Comparison of ENCODE assay signal across 1 cellular context in the genomic region with DNA sequence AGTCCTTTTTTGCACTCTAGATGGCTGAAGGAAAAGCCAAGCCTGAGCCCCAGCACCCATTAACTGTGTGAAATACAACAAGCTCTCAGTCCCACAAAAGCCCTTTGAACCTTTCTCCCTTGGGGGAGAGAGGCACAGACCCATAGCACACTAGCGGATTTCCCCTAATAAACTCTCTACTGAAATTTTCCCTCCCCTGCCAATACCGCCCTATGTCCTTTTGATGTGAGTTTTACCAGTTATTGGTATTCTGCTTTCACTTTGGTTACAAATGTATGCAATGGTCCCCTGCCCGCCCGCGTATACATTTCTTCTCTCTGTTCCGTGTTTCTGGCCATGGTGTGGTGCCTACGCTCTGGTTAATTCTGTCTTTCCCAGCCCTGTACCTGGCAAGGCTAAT.
A peak's percentile ranks its signal among the peaks of the same experiment; 100 is the strongest.
TF ChIP-seq lines count a peak whose summit lies in the region.

No MANE protein-coding gene starts in this region.

TF ChIP-seq in GM12878, 131 proteins besides CTCF, POLR2A, EP300 and RAD21 (continued from another document):
- TF ChIP-seq, protein P1, sequence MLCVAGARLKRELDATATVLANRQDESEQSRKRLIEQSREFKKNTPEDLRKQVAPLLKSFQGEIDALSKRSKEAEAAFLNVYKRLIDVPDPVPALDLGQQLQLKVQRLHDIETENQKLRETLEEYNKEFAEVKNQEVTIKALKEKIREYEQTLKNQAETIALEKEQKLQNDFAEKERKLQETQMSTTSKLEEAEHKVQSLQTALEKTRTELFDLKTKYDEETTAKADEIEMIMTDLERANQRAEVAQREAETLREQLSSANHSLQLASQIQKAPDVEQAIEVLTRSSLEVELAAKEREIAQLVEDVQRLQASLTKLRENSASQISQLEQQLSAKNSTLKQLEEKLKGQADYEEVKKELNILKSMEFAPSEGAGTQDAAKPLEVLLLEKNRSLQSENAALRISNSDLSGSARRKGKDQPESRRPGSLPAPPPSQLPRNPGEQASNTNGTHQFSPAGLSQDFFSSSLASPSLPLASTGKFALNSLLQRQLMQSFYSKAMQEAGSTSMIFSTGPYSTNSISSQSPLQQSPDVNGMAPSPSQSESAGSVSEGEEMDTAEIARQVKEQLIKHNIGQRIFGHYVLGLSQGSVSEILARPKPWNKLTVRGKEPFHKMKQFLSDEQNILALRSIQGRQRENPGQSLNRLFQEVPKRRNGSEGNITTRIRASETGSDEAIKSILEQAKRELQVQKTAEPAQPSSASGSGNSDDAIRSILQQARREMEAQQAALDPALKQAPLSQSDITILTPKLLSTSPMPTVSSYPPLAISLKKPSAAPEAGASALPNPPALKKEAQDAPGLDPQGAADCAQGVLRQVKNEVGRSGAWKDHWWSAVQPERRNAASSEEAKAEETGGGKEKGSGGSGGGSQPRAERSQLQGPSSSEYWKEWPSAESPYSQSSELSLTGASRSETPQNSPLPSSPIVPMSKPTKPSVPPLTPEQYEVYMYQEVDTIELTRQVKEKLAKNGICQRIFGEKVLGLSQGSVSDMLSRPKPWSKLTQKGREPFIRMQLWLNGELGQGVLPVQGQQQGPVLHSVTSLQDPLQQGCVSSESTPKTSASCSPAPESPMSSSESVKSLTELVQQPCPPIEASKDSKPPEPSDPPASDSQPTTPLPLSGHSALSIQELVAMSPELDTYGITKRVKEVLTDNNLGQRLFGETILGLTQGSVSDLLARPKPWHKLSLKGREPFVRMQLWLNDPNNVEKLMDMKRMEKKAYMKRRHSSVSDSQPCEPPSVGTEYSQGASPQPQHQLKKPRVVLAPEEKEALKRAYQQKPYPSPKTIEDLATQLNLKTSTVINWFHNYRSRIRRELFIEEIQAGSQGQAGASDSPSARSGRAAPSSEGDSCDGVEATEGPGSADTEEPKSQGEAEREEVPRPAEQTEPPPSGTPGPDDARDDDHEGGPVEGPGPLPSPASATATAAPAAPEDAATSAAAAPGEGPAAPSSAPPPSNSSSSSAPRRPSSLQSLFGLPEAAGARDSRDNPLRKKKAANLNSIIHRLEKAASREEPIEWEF (IDR thresholded peaks at IDR 0.05; ENCODE audit: insufficient replicate concordance, low read depth, low read length) = peak; percentile 66
- TF ChIP-seq HDGF (IDR thresholded peaks at IDR 0.05) = no peak
- TF ChIP-seq, protein P2, sequence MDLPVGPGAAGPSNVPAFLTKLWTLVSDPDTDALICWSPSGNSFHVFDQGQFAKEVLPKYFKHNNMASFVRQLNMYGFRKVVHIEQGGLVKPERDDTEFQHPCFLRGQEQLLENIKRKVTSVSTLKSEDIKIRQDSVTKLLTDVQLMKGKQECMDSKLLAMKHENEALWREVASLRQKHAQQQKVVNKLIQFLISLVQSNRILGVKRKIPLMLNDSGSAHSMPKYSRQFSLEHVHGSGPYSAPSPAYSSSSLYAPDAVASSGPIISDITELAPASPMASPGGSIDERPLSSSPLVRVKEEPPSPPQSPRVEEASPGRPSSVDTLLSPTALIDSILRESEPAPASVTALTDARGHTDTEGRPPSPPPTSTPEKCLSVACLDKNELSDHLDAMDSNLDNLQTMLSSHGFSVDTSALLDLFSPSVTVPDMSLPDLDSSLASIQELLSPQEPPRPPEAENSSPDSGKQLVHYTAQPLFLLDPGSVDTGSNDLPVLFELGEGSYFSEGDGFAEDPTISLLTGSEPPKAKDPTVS (IDR thresholded peaks at IDR 0.05; ENCODE audit: low read depth, low read length) = no peak
- TF ChIP-seq, protein P3, sequence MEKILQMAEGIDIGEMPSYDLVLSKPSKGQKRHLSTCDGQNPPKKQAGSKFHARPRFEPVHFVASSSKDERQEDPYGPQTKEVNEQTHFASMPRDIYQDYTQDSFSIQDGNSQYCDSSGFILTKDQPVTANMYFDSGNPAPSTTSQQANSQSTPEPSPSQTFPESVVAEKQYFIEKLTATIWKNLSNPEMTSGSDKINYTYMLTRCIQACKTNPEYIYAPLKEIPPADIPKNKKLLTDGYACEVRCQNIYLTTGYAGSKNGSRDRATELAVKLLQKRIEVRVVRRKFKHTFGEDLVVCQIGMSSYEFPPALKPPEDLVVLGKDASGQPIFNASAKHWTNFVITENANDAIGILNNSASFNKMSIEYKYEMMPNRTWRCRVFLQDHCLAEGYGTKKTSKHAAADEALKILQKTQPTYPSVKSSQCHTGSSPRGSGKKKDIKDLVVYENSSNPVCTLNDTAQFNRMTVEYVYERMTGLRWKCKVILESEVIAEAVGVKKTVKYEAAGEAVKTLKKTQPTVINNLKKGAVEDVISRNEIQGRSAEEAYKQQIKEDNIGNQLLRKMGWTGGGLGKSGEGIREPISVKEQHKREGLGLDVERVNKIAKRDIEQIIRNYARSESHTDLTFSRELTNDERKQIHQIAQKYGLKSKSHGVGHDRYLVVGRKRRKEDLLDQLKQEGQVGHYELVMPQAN (conservative IDR thresholded peaks at IDR 0.05) = no peak
- no peak for TF ChIP-seq ASH2L (IDR thresholded peaks at IDR 0.05; ENCODE audit: borderline replicate concordance, low read depth)
- no peak for TF ChIP-seq NFXL1 (IDR thresholded peaks at IDR 0.05; ENCODE audit: borderline replicate concordance)
- peak; percentile 46 for TF ChIP-seq RELA (IDR thresholded peaks at IDR 0.05; ENCODE audit: borderline replicate concordance, partially characterized antibody)
- TF ChIP-seq, protein P4, sequence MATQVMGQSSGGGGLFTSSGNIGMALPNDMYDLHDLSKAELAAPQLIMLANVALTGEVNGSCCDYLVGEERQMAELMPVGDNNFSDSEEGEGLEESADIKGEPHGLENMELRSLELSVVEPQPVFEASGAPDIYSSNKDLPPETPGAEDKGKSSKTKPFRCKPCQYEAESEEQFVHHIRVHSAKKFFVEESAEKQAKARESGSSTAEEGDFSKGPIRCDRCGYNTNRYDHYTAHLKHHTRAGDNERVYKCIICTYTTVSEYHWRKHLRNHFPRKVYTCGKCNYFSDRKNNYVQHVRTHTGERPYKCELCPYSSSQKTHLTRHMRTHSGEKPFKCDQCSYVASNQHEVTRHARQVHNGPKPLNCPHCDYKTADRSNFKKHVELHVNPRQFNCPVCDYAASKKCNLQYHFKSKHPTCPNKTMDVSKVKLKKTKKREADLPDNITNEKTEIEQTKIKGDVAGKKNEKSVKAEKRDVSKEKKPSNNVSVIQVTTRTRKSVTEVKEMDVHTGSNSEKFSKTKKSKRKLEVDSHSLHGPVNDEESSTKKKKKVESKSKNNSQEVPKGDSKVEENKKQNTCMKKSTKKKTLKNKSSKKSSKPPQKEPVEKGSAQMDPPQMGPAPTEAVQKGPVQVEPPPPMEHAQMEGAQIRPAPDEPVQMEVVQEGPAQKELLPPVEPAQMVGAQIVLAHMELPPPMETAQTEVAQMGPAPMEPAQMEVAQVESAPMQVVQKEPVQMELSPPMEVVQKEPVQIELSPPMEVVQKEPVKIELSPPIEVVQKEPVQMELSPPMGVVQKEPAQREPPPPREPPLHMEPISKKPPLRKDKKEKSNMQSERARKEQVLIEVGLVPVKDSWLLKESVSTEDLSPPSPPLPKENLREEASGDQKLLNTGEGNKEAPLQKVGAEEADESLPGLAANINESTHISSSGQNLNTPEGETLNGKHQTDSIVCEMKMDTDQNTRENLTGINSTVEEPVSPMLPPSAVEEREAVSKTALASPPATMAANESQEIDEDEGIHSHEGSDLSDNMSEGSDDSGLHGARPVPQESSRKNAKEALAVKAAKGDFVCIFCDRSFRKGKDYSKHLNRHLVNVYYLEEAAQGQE (IDR thresholded peaks at IDR 0.05; ENCODE audit: low read depth, low read length) = no peak
- no peak for TF ChIP-seq KLF5 (IDR thresholded peaks at IDR 0.05; ENCODE audit: partially characterized antibody)
- TF ChIP-seq ETV6 (conservative IDR thresholded peaks at IDR 0.05 in 1 of 2, IDR thresholded peaks at IDR 0.05 in 1 of 2; ENCODE audit: borderline replicate concordance in 1 of 2, low read depth in 1 of 2) = no peak
- TF ChIP-seq TARDBP (IDR thresholded peaks at IDR 0.05; ENCODE audit: borderline replicate concordance) = no peak
- peak; percentile 51; the same call in 1 of the 2 replicates for TF ChIP-seq NR2C1 (IDR thresholded peaks at IDR 0.05)
- TF ChIP-seq POU2F2 (IDR thresholded peaks at IDR 0.05; ENCODE audit: borderline replicate concordance, low read depth, low read length) = no peak; the same call in 2 of the 3 replicates
- TF ChIP-seq RUNX3 (IDR thresholded peaks at IDR 0.05; ENCODE audit: low read length) = no peak
- TF ChIP-seq TAF1 (IDR thresholded peaks at IDR 0.05; ENCODE audit: borderline replicate concordance, low read depth, low read length) = no peak
- no peak for TF ChIP-seq SIN3A (IDR thresholded peaks at IDR 0.05; ENCODE audit: low read depth, low read length)
- peak; percentile 84 for TF ChIP-seq NR2F1 (conservative IDR thresholded peaks at IDR 0.05)
- TF ChIP-seq GATAD2B (conservative IDR thresholded peaks at IDR 0.05; ENCODE audit: low read depth) = peak; percentile 73; the same call in 1 of the 2 replicates
- no peak for TF ChIP-seq PAX5 (IDR thresholded peaks at IDR 0.05; ENCODE audit: borderline replicate concordance, low read depth, low read length)
- TF ChIP-seq STAT3 (IDR thresholded peaks at IDR 0.05; ENCODE audit: low read depth, low read length) = peak; percentile 46; the same call in 1 of the 2 replicates
TF ChIP-seq in GM12878: peak in this region for 21.
